21 cellular contexts compared by ENCODE assay signal in genomic region chr17:73787721-73788051, GRCh38.
"Had no signal": no experiment of that assay in that cellular context is flagged by ENCODE, and none has a peak within 500 bp of the region (broad histone marks: within the 10 kb centered on the region; RNA-seq: fewer than 3 reads in every experiment).

No MANE protein-coding gene starts in this region.

- H3K9me3 Mint-ChIP-seq: activated naive CD8-positive, alpha-beta T cell treated with anti-CD3 and anti-CD28 coated beads for 36 hours; activated T-cell treated with anti-CD3 and anti-CD28 coated beads, Interleukin-2, amount 50 U/mL, for 24 hours; immature natural killer cell; naive thymus-derived CD4-positive, alpha-beta T cell; stimulated activated naive B cell treated with anti-CD40 and anti-IgM and Interleukin-4, amounts not matched to agents 10 μg/mL and 1 μg/mL and 100 μg/mL, for 72 hours had no signal

- H3K4me1 Mint-ChIP-seq: activated CD8-positive, alpha-beta memory T cell treated with anti-CD3 and anti-CD28 coated beads, Interleukin-2, amount 10 ng/mL, durations not matched to agents 7 days and 5 days; activated naive CD8-positive, alpha-beta T cell treated with anti-CD3 and anti-CD28 coated beads for 36 hours; immature natural killer cell; stimulated activated naive B cell treated with anti-CD40 and anti-IgM and Interleukin-4, amounts not matched to agents 10 μg/mL and 1 μg/mL and 100 μg/mL, for 72 hours had no signal

- H3K9me3 ChIP-seq: breast epithelium, prostate gland, spleen, transverse colon had no signal

- DNase-seq: activated CD4-positive, alpha-beta T cell treated with anti-CD3 and anti-CD28 coated beads for 1 hour; activated CD4-positive, alpha-beta T cell treated with anti-CD3 and anti-CD28 coated beads, Interleukin-2, amount 50 U/mL, for 48 hours; activated CD8-positive, alpha-beta memory T cell treated with anti-CD3 and anti-CD28 coated beads, Interleukin-2, amount 10 ng/mL, durations not matched to agents 7 days and 5 days; activated gamma-delta T cell; activated naive CD8-positive, alpha-beta T cell treated with anti-CD3 and anti-CD28 coated beads for 36 hours; activated T-cell treated with anti-CD3 and anti-CD28 coated beads, Interleukin-2, amount 50 U/mL, for 24 hours; anterior cingulate cortex; hypothalamus; immature natural killer cell; left cardiac atrium; naive thymus-derived CD4-positive, alpha-beta T cell; occipital lobe; spleen; stimulated activated CD4-positive, alpha-beta T cell treated with anti-CD3 and anti-CD28 coated beads, Interleukin-2, amount 100 ng/mL, for 24 hours; stimulated activated naive B cell treated with anti-CD40 and anti-IgM and Interleukin-4, amounts not matched to agents 10 μg/mL and 1 μg/mL and 100 μg/mL, for 72 hours; substantia nigra; transverse colon had no signal

- H3K4me3 ChIP-seq: breast epithelium, esophagus muscularis mucosa, prostate gland, spleen, transverse colon had no signal

- H3K27ac Mint-ChIP-seq: activated CD8-positive, alpha-beta memory T cell treated with anti-CD3 and anti-CD28 coated beads, Interleukin-2, amount 10 ng/mL, durations not matched to agents 7 days and 5 days; activated naive CD8-positive, alpha-beta T cell treated with anti-CD3 and anti-CD28 coated beads for 36 hours; activated T-cell treated with anti-CD3 and anti-CD28 coated beads, Interleukin-2, amount 50 U/mL, for 24 hours; immature natural killer cell; naive thymus-derived CD4-positive, alpha-beta T cell; stimulated activated naive B cell treated with anti-CD40 and anti-IgM and Interleukin-4, amounts not matched to agents 10 μg/mL and 1 μg/mL and 100 μg/mL, for 72 hours had no signal

- H3K36me3 Mint-ChIP-seq: activated CD8-positive, alpha-beta memory T cell treated with anti-CD3 and anti-CD28 coated beads, Interleukin-2, amount 10 ng/mL, durations not matched to agents 7 days and 5 days; activated naive CD8-positive, alpha-beta T cell treated with anti-CD3 and anti-CD28 coated beads for 36 hours; immature natural killer cell; naive thymus-derived CD4-positive, alpha-beta T cell; stimulated activated naive B cell treated with anti-CD40 and anti-IgM and Interleukin-4, amounts not matched to agents 10 μg/mL and 1 μg/mL and 100 μg/mL, for 72 hours had no signal

- ATAC-seq: activated CD8-positive, alpha-beta memory T cell treated with anti-CD3 and anti-CD28 coated beads, Interleukin-2, amount 10 ng/mL, durations not matched to agents 7 days and 5 days; left cardiac atrium; naive thymus-derived CD4-positive, alpha-beta T cell; sciatic nerve; stimulated activated naive B cell treated with anti-CD40 and anti-IgM and Interleukin-4, amounts not matched to agents 10 μg/mL and 1 μg/mL and 100 μg/mL, for 72 hours had no signal

- H3K4me3 Mint-ChIP-seq: activated CD8-positive, alpha-beta memory T cell treated with anti-CD3 and anti-CD28 coated beads, Interleukin-2, amount 10 ng/mL, durations not matched to agents 7 days and 5 days; activated naive CD8-positive, alpha-beta T cell treated with anti-CD3 and anti-CD28 coated beads for 36 hours; activated T-cell treated with anti-CD3 and anti-CD28 coated beads, Interleukin-2, amount 50 U/mL, for 24 hours; immature natural killer cell; naive thymus-derived CD4-positive, alpha-beta T cell; stimulated activated naive B cell treated with anti-CD40 and anti-IgM and Interleukin-4, amounts not matched to agents 10 μg/mL and 1 μg/mL and 100 μg/mL, for 72 hours had no signal

- H3K4me1 ChIP-seq: breast epithelium, prostate gland, spleen had no signal

- H3K27ac ChIP-seq: breast epithelium, esophagus muscularis mucosa, prostate gland, spleen, transverse colon had no signal

- H3K36me3 ChIP-seq: breast epithelium, esophagus muscularis mucosa, prostate gland, spleen, transverse colon had no signal
